ENCODE assay signal across 1 cellular context in the genomic region with DNA sequence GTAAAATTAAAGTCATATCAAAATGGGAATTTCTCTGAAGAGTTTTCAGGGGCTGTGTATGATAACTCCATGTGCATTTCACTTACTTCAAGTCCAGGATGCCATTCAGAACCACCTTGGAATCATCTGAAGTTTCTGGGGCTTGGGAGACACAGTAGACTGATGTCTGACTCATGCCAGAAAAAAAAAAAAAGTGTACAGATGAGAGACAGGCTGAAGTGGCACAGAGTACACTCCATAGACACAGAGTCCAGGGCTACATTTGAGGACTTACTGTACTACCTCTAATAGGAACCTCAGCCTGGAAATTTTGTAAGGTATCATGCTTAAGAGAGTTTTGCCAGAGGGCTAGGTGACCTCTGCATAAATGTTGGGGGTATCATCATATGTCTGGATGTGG.
TF ChIP-seq lines count a peak whose summit lies in the region.

No MANE protein-coding gene starts in this region.

TF ChIP-seq in HepG2, 621 proteins besides CTCF, POLR2A, EP300 and RAD21 (continued from another document):
- TF ChIP-seq, protein P1, sequence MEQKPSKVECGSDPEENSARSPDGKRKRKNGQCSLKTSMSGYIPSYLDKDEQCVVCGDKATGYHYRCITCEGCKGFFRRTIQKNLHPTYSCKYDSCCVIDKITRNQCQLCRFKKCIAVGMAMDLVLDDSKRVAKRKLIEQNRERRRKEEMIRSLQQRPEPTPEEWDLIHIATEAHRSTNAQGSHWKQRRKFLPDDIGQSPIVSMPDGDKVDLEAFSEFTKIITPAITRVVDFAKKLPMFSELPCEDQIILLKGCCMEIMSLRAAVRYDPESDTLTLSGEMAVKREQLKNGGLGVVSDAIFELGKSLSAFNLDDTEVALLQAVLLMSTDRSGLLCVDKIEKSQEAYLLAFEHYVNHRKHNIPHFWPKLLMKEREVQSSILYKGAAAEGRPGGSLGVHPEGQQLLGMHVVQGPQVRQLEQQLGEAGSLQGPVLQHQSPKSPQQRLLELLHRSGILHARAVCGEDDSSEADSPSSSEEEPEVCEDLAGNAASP (CRISPR knock-in tag; IDR thresholded peaks at IDR 0.05; ENCODE audit: borderline replicate concordance), result no peak
- no peak for TF ChIP-seq ZHX1 (CRISPR knock-in tag; IDR thresholded peaks at IDR 0.05; ENCODE audit: low read depth)
TF ChIP-seq in HepG2: peak in this region for 0.
